17 cellular contexts compared by ENCODE assay signal in genomic region chr20:46127396-46128010, GRCh38.
"Had no signal": no experiment of that assay in that cellular context is flagged by ENCODE, and none has a peak within 500 bp of the region (broad histone marks: within the 10 kb centered on the region; RNA-seq: fewer than 3 reads in every experiment).

No MANE protein-coding gene starts in this region.

- H3K9me3 ChIP-seq: pancreas, tibial nerve, uterus had no signal

- H3K4me3 ChIP-seq: pancreas, tibial nerve, uterus had no signal

- H3K27ac Mint-ChIP-seq: activated CD4-positive, alpha-beta T cell treated with anti-CD3 and anti-CD28 coated beads, Interleukin-2, amount 10 ng/mL, durations not matched to agents 7 days and 5 days; activated naive CD8-positive, alpha-beta T cell; activated T-cell treated with anti-CD3 and anti-CD28 coated beads, Interleukin-2, amount 50 U/mL, for 72 hours; endodermal cell; natural killer cell; stimulated activated naive CD8-positive, alpha-beta T cell treated with anti-CD3 and anti-CD28 coated beads, Interleukin-15, Interleukin-2, amounts not matched to agents 100 ng/mL and 50 ng/mL, for 24 hours had no signal

- H3K27ac ChIP-seq: pancreas, tibial nerve, uterus had no signal

- H3K27me3 ChIP-seq: pancreas, uterus had no signal

- H3K4me3 Mint-ChIP-seq: activated CD4-positive, alpha-beta T cell treated with anti-CD3 and anti-CD28 coated beads, Interleukin-2, amount 10 ng/mL, durations not matched to agents 7 days and 5 days; activated naive CD8-positive, alpha-beta T cell; activated T-cell treated with anti-CD3 and anti-CD28 coated beads, Interleukin-2, amount 50 U/mL, for 72 hours; endodermal cell; natural killer cell; stimulated activated naive CD8-positive, alpha-beta T cell treated with anti-CD3 and anti-CD28 coated beads, Interleukin-15, Interleukin-2, amounts not matched to agents 100 ng/mL and 50 ng/mL, for 24 hours had no signal

- H3K9me3 Mint-ChIP-seq: activated CD4-positive, alpha-beta T cell treated with anti-CD3 and anti-CD28 coated beads, Interleukin-2, amount 10 ng/mL, durations not matched to agents 7 days and 5 days; activated T-cell treated with anti-CD3 and anti-CD28 coated beads, Interleukin-2, amount 50 U/mL, for 72 hours; endodermal cell; natural killer cell; stimulated activated naive CD8-positive, alpha-beta T cell treated with anti-CD3 and anti-CD28 coated beads, Interleukin-15, Interleukin-2, amounts not matched to agents 100 ng/mL and 50 ng/mL, for 24 hours had no signal

- H3K4me1 Mint-ChIP-seq: activated CD4-positive, alpha-beta T cell treated with anti-CD3 and anti-CD28 coated beads, Interleukin-2, amount 10 ng/mL, durations not matched to agents 7 days and 5 days; endodermal cell had no signal

- H3K4me1 ChIP-seq: pancreas, uterus had no signal

- DNase-seq: activated CD4-positive, alpha-beta T cell treated with anti-CD3 and anti-CD28 coated beads, Interleukin-2, amount 10 ng/mL, durations not matched to agents 7 days and 5 days; activated CD8-positive, alpha-beta memory T cell treated with anti-CD3 and anti-CD28 coated beads, Interleukin-2, amount 50 U/mL, for 4 hours; activated gamma-delta T cell treated with Interleukin-2 at 50 U/mL for 16 hours; activated T-cell treated with anti-CD3 and anti-CD28 coated beads, Interleukin-2, amount 50 U/mL, for 72 hours; amniotic stem cell; endodermal cell; foreskin melanocyte; head of caudate nucleus; mesendoderm; natural killer cell; pancreas; T1000; uterus had no signal

- H3K36me3 ChIP-seq: uterus had no signal

- ATAC-seq: activated CD4-positive, CD25-positive, alpha-beta regulatory T cell treated with anti-CD3 and anti-CD28 coated beads, Interleukin-2, amount 50 U/mL, for 24 hours; activated T-cell treated with anti-CD3 and anti-CD28 coated beads, Interleukin-2, amount 50 U/mL, for 72 hours; natural killer cell; pancreas had no signal

- H3K36me3 Mint-ChIP-seq: natural killer cell had no signal
